In the genomic region with DNA sequence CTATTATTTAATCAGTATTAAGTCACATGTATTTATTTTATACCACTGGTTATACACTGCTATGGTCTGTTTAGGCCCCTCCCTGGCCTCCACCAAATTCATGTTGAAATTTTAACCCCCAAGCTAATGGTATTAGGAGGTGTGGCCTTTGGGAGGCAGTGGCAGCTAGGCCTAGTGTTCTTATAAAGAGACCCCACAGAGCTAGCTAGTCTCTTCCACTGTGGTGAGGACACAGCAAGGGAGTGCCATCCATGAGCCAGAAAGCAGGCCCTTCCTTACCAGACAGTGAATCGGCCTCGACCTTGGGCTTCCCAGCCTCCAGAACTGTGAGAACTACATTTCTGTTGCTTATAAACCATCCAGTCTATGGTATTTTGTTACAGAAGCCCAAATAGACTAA, we compare ENCODE assay signal across 1 cellular context.
A peak's percentile ranks its signal among the peaks of the same experiment; 100 is the strongest.
TF ChIP-seq lines count a peak whose summit lies in the region.

No MANE protein-coding gene starts in this region.

TF ChIP-seq in K562, 482 proteins besides CTCF, POLR2A, EP300 and RAD21:
- TF ChIP-seq MCM5 (IDR thresholded peaks at IDR 0.05; ENCODE audit: low read depth) (no peak), NBN (IDR thresholded peaks at IDR 0.05; ENCODE audit: low read depth) (no peak), ZNF589 (CRISPR knock-in tag; IDR thresholded peaks at IDR 0.05; ENCODE audit: low read depth) (no peak), TEAD4 (IDR thresholded peaks at IDR 0.05; ENCODE audit: low read length) (no peak), TEAD4 (CRISPR knock-in tag; IDR thresholded peaks at IDR 0.05; ENCODE audit: borderline replicate concordance) (no peak), POLR2H (tag; IDR thresholded peaks at IDR 0.05; ENCODE audit: low read depth) (0 out of 2 replicates have a peak, but pooled peaks have one; percentile 3), TAF1 (IDR thresholded peaks at IDR 0.05; ENCODE audit: control insufficient read depth, extremely low read depth, insufficient read depth, low read length, severe bottlenecking) (no peak), MIER1 (IDR thresholded peaks at IDR 0.05; ENCODE audit: low read depth) (no peak), ERF (CRISPR knock-in tag; IDR thresholded peaks at IDR 0.05) (0 out of 2 replicates have a peak, but pooled peaks have one; percentile 25)
- TF ChIP-seq, protein P1, sequence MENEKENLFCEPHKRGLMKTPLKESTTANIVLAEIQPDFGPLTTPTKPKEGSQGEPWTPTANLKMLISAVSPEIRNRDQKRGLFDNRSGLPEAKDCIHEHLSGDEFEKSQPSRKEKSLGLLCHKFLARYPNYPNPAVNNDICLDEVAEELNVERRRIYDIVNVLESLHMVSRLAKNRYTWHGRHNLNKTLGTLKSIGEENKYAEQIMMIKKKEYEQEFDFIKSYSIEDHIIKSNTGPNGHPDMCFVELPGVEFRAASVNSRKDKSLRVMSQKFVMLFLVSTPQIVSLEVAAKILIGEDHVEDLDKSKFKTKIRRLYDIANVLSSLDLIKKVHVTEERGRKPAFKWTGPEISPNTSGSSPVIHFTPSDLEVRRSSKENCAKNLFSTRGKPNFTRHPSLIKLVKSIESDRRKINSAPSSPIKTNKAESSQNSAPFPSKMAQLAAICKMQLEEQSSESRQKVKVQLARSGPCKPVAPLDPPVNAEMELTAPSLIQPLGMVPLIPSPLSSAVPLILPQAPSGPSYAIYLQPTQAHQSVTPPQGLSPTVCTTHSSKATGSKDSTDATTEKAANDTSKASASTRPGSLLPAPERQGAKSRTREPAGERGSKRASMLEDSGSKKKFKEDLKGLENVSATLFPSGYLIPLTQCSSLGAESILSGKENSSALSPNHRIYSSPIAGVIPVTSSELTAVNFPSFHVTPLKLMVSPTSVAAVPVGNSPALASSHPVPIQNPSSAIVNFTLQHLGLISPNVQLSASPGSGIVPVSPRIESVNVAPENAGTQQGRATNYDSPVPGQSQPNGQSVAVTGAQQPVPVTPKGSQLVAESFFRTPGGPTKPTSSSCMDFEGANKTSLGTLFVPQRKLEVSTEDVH (IDR thresholded peaks at IDR 0.05; ENCODE audit: low read depth, partially characterized antibody), result no peak
